Comparison of ENCODE assay signal across 8 cellular contexts in the genomic region with DNA sequence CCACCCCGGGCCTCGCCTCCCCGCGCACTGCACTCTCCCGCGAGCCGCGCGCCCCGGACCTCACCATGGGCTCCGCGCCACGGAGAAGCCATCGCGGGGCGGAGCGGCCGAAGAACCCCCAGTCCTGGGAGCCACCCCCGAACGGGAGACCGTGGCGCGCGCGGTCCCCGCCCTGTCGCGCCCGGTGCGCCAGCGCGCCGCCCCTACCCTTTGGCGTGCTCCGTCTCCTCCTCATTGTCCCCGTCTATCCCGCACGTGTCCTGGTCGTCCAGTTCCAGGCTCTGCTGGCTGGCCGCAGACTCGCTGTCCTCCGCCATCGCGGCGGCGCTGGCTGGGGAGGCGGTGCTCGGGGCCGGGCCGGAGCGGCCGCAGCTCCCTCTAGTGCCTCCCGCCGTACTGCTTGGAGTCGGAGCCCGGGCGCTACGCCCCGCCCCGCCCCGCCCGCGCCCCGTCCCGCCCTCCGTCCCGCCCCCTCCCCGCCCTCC. TPM values are rescaled to one million over a fixed set of nuclear protein-coding genes. Genes with fewer than 3 reads are reported as not detected.
DNase-seq lines count a peak whose midpoint lies in the region; ATAC-seq and TF ChIP-seq lines count a peak whose summit lies in the region.

NMT2 (minus strand) TSS at position 398 of the 485 bp plus-strand sequence; CDS start at position 317, 81 bp downstream.

- H3K27ac Mint-ChIP-seq in memory B cell = peak within 1 kb of the TSS; percentile 97

- H3K9me3 Mint-ChIP-seq in memory B cell = no peaks in the 10 kb centered on the region

- no peaks in the 10 kb centered on the region; the same call in 1 of the 2 replicates for H3K36me3 ChIP-seq in HAP-1 (replicated peaks)
- H3K36me3 ChIP-seq in duodenal mucosa (ENCODE audit: control insufficient read depth in 1 of 2, insufficient read depth in 2 of 2, low read length in 2 of 2) = no peaks in the 10 kb centered on the region
- H3K36me3 ChIP-seq in thymus (ENCODE audit: control insufficient read depth, insufficient read depth) = no peaks in the 10 kb centered on the region

- H3K4me3 Mint-ChIP-seq in memory B cell = peak within 1 kb of the TSS; percentile 98

- peak within 1 kb of the TSS; percentile 65 to 80 for H3K9ac ChIP-seq in duodenal mucosa (ENCODE audit: low read depth in 1 of 2, low read length in 2 of 2)

- H3K4me1 ChIP-seq in HAP-1 (peaks cover 31% of the 10 kb centered on the region), duodenal mucosa (ENCODE audit: control insufficient read depth in 1 of 2, insufficient read depth in 2 of 2, low read length in 2 of 2) (peaks cover 12 to 37% of the 10 kb centered on the region in 2 donors), thymus (ENCODE audit: control insufficient read depth, insufficient read depth, low read length) (peaks cover 18% of the 10 kb centered on the region)

- H3K4me1 Mint-ChIP-seq in memory B cell = peaks cover 4% of the 10 kb centered on the region

- H3K27ac ChIP-seq in duodenal mucosa (ENCODE audit: low read depth, low read length) (peak within 1 kb of the TSS; percentile 70), thymus (ENCODE audit: low read depth) (peak within 1 kb of the TSS; percentile 97)

- H3K27me3 ChIP-seq in HAP-1 (ENCODE audit: low read depth) (no peaks in the 10 kb centered on the region), duodenal mucosa (ENCODE audit: control insufficient read depth in 1 of 2, insufficient read depth in 2 of 2, low read length in 2 of 2) (no peaks in the 10 kb centered on the region), thymus (ENCODE audit: control insufficient read depth, insufficient read depth) (no peaks in the 10 kb centered on the region)

- in situ Hi-C loops in HAP-1 (cut with MboI; ENCODE audit: low sequenced_read_pairs) (no loop called here), SK-MEL-5 (cut with HindIII; ENCODE audit: low pct_unique_long_range_greater_than_20kb, low sequenced_read_pairs) (no loop called here)

- peak; percentile 65 for DNase-seq in A172 (ENCODE audit: low spot score)
- no peak for DNase-seq in GM10266 (ENCODE audit: extremely low spot score)
- DNase-seq in HAP-1 (ENCODE audit: low spot score in 2 of 2) = peak in 1 of 2 experiments; percentile 78
- DNase-seq in LHCN-M2 (ENCODE audit: low read depth) = peak; percentile 79
- DNase-seq in SK-MEL-5 (ENCODE audit: low read depth, low spot score) = peak; percentile 74
- peak; percentile 78 to 80 for DNase-seq in memory B cell (ENCODE audit: low spot score in 2 of 2)

- peaks cover under 1% of the 10 kb centered on the region for H3K27me3 Mint-ChIP-seq in memory B cell

- peak; percentile 70 for TF ChIP-seq CTCF in GM10266 (IDR thresholded peaks at IDR 0.05; ENCODE audit: control insufficient read depth, insufficient read depth, low read depth, missing control alignments)

- ATAC-seq in memory B cell (ENCODE audit: low read depth) = peak; percentile 81

- H3K9me3 ChIP-seq in HAP-1 (no peaks in the 10 kb centered on the region), duodenal mucosa (ENCODE audit: control insufficient read depth in 1 of 2, low read length in 2 of 2) (no peaks in the 10 kb centered on the region), thymus (ENCODE audit: control insufficient read depth) (no peaks in the 10 kb centered on the region)

- H3K36me3 Mint-ChIP-seq in memory B cell = no peaks in the 10 kb centered on the region

- WGBS in thymus = under 1% methylated on average over 65 of the region's 68 CpGs

- H3K4me3 ChIP-seq in HAP-1 (peak within 1 kb of the TSS; percentile 65), duodenal mucosa (ENCODE audit: low read depth in 1 of 2, low read length in 2 of 2) (peak within 1 kb of the TSS; percentile 73 to 94), thymus (ENCODE audit: low read length) (peak within 1 kb of the TSS; percentile 98)

RNA-seq across cellular contexts. Expression of gene NMT2, which starts in this region (rescaled TPM):
- 102 and 105 TPM in 2 replicates for total RNA-seq in A172 (2014; rRNA removed; shearing (Covaris generic))
- 44.8 and 50.3 TPM in 2 replicates for total RNA-seq in LHCN-M2 (2014; rRNA removed)
- polyA plus RNA-seq in LHCN-M2 (2012) = 31.1 TPM
- total RNA-seq in SK-MEL-5 (2014; rRNA removed; shearing (Covaris generic)) = 3.3 and 4.5 TPM in 2 replicates
- polyA plus RNA-seq in SK-MEL-5 (2015; cell fraction: cytosol; rRNA removed) = 4.4 and 9.6 TPM in 2 replicates
- 2.3 and 7.1 TPM in 2 replicates for polyA plus RNA-seq in SK-MEL-5 (2015; cell fraction: nucleus; rRNA removed)
- 19.6 TPM for polyA plus RNA-seq in thymus
